Comparison of ENCODE assay signal across 9 cellular contexts in the genomic region with DNA sequence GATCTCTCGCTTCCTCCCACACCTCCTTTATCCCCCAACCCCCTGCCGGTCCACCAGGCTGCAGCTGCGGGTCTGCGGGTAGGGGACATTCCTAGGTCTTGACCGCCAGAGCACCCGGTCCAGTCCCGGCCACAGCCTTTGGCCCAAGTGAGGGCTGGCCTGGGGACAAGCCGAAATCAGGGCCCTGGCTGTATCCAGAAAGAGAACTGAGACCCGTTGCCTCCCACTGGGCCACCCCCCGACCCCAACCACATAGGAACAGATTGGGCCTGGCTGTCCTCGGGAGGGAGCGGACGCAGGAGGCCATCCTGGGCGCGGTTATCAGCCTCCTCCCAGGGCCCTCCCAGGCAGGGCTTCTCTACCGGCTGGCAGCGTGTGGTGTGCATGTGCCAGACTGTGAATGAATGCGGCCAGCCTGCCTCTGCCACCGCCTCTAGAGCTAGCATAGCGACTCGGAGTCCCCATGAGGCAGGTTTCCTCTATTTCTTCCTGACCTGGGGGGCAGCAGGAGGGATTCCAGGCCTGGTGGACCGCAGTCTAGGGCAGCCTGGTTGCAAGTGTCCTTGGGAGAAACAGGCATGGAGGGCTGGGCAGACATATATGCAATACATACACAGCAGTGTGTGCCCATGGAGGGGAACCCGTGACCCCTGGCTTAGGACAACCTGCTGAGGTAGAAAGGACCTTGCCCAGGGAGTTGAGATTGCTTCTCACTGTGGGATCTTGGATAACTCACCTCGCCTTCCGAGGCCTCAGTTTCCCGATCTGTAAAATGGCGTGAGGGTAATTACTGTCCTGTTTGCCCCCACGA. TPM values are rescaled to one million over a fixed set of nuclear protein-coding genes. Genes with fewer than 3 reads are reported as not detected.
DNase-seq lines count a peak whose midpoint lies in the region; ATAC-seq, FAIRE-seq and TF ChIP-seq lines count a peak whose summit lies in the region.
"Had no signal": no experiment of that assay in that cellular context is flagged by ENCODE, and none has a peak within 500 bp of the region (broad histone marks: within the 10 kb centered on the region; RNA-seq: fewer than 3 reads in every experiment).

No MANE protein-coding gene starts in this region.

- TF ChIP-seq RAD21 in GM12878 (IDR thresholded peaks at IDR 0.05; ENCODE audit: insufficient read depth, low read depth, low read length), result no peak

- H3K36me3 ChIP-seq in Peyer's patch (no peaks in the 10 kb centered on the region), GM12878 (ENCODE audit: control insufficient read depth in 2 of 2, insufficient read depth in 2 of 2, low read length in 1 of 2) (no peaks in the 10 kb centered on the region)

- TF ChIP-seq CTCF in GM12865 (IDR thresholded peaks at IDR 0.05; ENCODE audit: insufficient read depth, low read depth, low read length, missing control alignments), result no peak
- TF ChIP-seq CTCF in Peyer's patch (IDR thresholded peaks at IDR 0.05), result no peak
- TF ChIP-seq CTCF in GM12878 (IDR thresholded peaks at IDR 0.05 in 2 of 3, conservative IDR thresholded peaks at IDR 0.05 in 1 of 3; ENCODE audit: control insufficient read depth in 2 of 3, extremely low read depth in 1 of 3, insufficient read depth in 1 of 3, low read depth in 3 of 3, low read length in 3 of 3), result no peak

- TF ChIP-seq EP300 in GM12878 (IDR thresholded peaks at IDR 0.05; ENCODE audit: borderline replicate concordance in 1 of 2, control insufficient read depth in 1 of 2, low read depth in 2 of 2, low read length in 2 of 2), result no peak

- CTCF ChIA-PET in GM12878 (lab: Yijun Ruan, JAX), result interaction anchor here (0.6 kb wide), 1 partner anchor 16 kb away, joined by 3 read pairs; no protein-coding TSS in a partner anchor

- peaks cover 0 to 37% (median 26%) of the 10 kb centered on the region in 4 donors for H3K4me1 ChIP-seq in Peyer's patch
- H3K4me1 ChIP-seq in GM12878 (ENCODE audit: control insufficient read depth, insufficient read depth, low read length), result peaks cover 33% of the 10 kb centered on the region

- RAD21 ChIA-PET in GM12878 (lab: Charles Lee; ENCODE audit: unreplicated experiment), result interaction anchor here (1.0 to 1.1 kb wide), 2 partner anchors 17 to 22 kb away, joined by 4 read pairs; no protein-coding TSS in a partner anchor

- peak overlapping the region; percentile 73 for H2AFZ ChIP-seq in GM12878 (ENCODE audit: control insufficient read depth, low read depth, low read length)

- in situ Hi-C loops in GM12878 (cut with MboI), result loop anchor here (10.0 kb wide), 1 partner anchor 1440 kb away; a partner anchor contains a TSS

- H3K9me3 ChIP-seq in Peyer's patch (no peaks in the 10 kb centered on the region), GM12878 (replicated peaks; ENCODE audit: control insufficient read depth, insufficient read depth, low read length) (no peaks in the 10 kb centered on the region)

- 2% methylated on average over 28 of the region's 28 CpGs for WGBS in GM12878 (ENCODE audit: insufficient coverage, insufficient replicate concordance, low lambda C conversion rate, missing lambda C conversion rate)

- no peaks in the 10 kb centered on the region for H4K20me1 ChIP-seq in GM12878 (ENCODE audit: control insufficient read depth, insufficient read depth)

- intact Hi-C loops in GM12878 (cut with micrococcal nuclease; ENCODE audit: unreplicated experiment), result loop anchor here (5.0 to 10.0 kb wide), 2 partner anchors 37 to 1580 kb away; a partner anchor contains a TSS

- H3K27ac ChIP-seq in Peyer's patch (peak overlapping the region in 1 of 4 donors; percentile 82), GM12878 (ENCODE audit: control insufficient read depth, insufficient read depth) (peak overlapping the region; percentile 72)

- peak overlapping the region; percentile 70 for H3K9ac ChIP-seq in GM12878 (ENCODE audit: control insufficient read depth, insufficient read depth, low read length)

- FAIRE-seq in GM12878 (lab: Jason Lieb, UNC), result no peak
- FAIRE-seq: islet of Langerhans had no signal

- POLR2A ChIA-PET in GM12878 (lab: Charles Lee), result interaction anchor here (0.6 to 1.2 kb wide), 5 partner anchors 9 to 811 kb away, joined by 3 read pairs; a partner anchor contains a TSS

- TF ChIP-seq POLR2A in Peyer's patch (IDR thresholded peaks at IDR 0.05) (no peak), GM12878 (IDR thresholded peaks at IDR 0.05; ENCODE audit: low read depth, low read length) (no peak)

- ATAC-seq in GM12878 (peak; percentile 34), left lobe of liver (peak; percentile 47), HG03108 (IDR thresholded peaks at IDR 0.05; ENCODE audit: unreplicated experiment) (no peak), HG03045 (IDR thresholded peaks at IDR 0.05; ENCODE audit: unreplicated experiment) (no peak)
- ATAC-seq in stimulated activated naive CD8-positive, alpha-beta T cell treated with anti-CD3 and anti-CD28 coated beads, Interleukin-15, Interleukin-2, amounts not matched to agents 100 U/mL and 50 U/mL, for 24 hours, result peak; percentile 33

- BruUV-seq in GM12878 (replicated peaks; lab: Mats Ljungman, UMichigan), result TSS peak; percentile 55

- H3K27me3 ChIP-seq in Peyer's patch (peaks cover 0 to 13% of the 10 kb centered on the region in 2 donors), GM12878 (replicated peaks in 1 of 2; ENCODE audit: control insufficient read depth in 2 of 2, insufficient read depth in 2 of 2, low read length in 1 of 2) (no peaks in the 10 kb centered on the region)

- H3K4me3 ChIP-seq in GM12865 (ENCODE audit: low read depth, low read length), result peak overlapping the region; percentile 85
- peak overlapping the region; percentile 40 to 63 (median 54) for H3K4me3 ChIP-seq in Peyer's patch
- peak overlapping the region; percentile 88 for H3K4me3 ChIP-seq in GM12878

- DNase-seq in GM12865 (ENCODE audit: low read depth) (peak; percentile 40), Peyer's patch (peak; percentile 61 to 67 (median 63)), GM12878 (ENCODE audit: low read depth, low spot score) (no peak), left lobe of liver (ENCODE audit: low spot score) (no peak)
- peak; percentile 55 for DNase-seq in stimulated activated naive CD8-positive, alpha-beta T cell treated with anti-CD3 and anti-CD28 coated beads, Interleukin-15, Interleukin-2, amounts not matched to agents 100 U/mL and 50 U/mL, for 24 hours
- no peak for DNase-seq in NK-92 treated with Interleukin-12 subunit alpha and Interleukin-12 subunit beta, amount 100 ng/mL, for 24 hours (lab: John Stamatoyannopoulos, UW)

- SMC1A ChIA-PET in GM12878 (lab: Charles Lee; ENCODE audit: uncharacterized antibody, unreplicated experiment), result interaction anchor here (1.3 kb wide), 1 partner anchor 24 kb away, joined by 4 read pairs; no protein-coding TSS in a partner anchor

- peak overlapping the region; percentile 84 for H3K4me2 ChIP-seq in GM12878 (ENCODE audit: control insufficient read depth, insufficient read depth)

- peaks cover 56% of the 10 kb centered on the region for H3K79me2 ChIP-seq in GM12878 (ENCODE audit: control insufficient read depth, insufficient read depth, low read length)

RNA-seq across cellular contexts. Expression of a gene that starts 1.2 kb away (rescaled TPM):
- total RNA-seq in Peyer's patch (1 to 10 TPM in 2 of 4 donors, under 1 TPM in 2; 0.53 to 2.5 (median 1.1) TPM), GM12878 (2014; rRNA removed) (10.0 and 10.2 TPM in 2 replicates), GM12878 (2014; rRNA removed; fragmentation: Illumina TruSeq; extraction: Trizol) (3.9 and 4.0 TPM in 2 replicates), GM12878 (2021) (11.4 and 13.0 TPM in 2 replicates), left lobe of liver (0.13 TPM)
- total RNA-seq in GM12878 (2013; cell fraction: nucleolus; rRNA removed), result 49.3 and 55.0 TPM in 2 replicates
- 1.4 TPM for polyA plus RNA-seq in GM12878 (2011; ENCODE audit: low read depth)
- polyA plus RNA-seq in GM12878 (2011; rRNA removed) (4.6 and 8.3 TPM in 2 replicates), GM12878 (2014; fragmentation: Illumina TruSeq; extraction: Trizol) (1.3 and 2.5 TPM in 2 replicates), GM12878 (2014; fragmentation: Nextera tagmentation; extraction: Ambion mirVana) (under 1 TPM; 0.06 to 0.27 TPM), GM12878 (2014; rRNA removed) (9.3 and 10.3 TPM in 2 replicates), GM12878 (2016; fragmentation: Nextera tagmentation; extraction: Ambion mirVana) (1 to 10 TPM; 3.7 to 4.6 TPM)
- 10.4 and 11.5 TPM in 2 replicates for polyA plus RNA-seq in GM12878 (2011; cell fraction: cytosol; rRNA removed)
- 29.0 and 31.8 TPM in 2 replicates for polyA plus RNA-seq in GM12878 (2011; cell fraction: nucleus; rRNA removed)
- polyA plus RNA-seq in GM12878 (2012), result 3.5 and 6.0 TPM in 2 replicates
- polyA minus RNA-seq in GM12878 (2011; rRNA and poly(A)+ RNA removed), result 5.0 and 14.3 TPM in 2 replicates
- polyA minus RNA-seq in GM12878 (2011; cell fraction: cytosol; rRNA and poly(A)+ RNA removed), result 5.1 and 6.3 TPM in 2 replicates
- 12.8 and 16.0 TPM in 2 replicates for polyA minus RNA-seq in GM12878 (2011; cell fraction: nucleus; rRNA and poly(A)+ RNA removed)

RNA-seq across cellular contexts. Expression of a gene that starts 16.3 kb away (rescaled TPM):
- total RNA-seq in Peyer's patch, result 10 to 100 TPM; 35.9 to 59.4 (median 51.7) TPM
- 42.9 and 49.4 TPM in 2 replicates for total RNA-seq in GM12878 (2013; cell fraction: nucleolus; rRNA removed)
- total RNA-seq in GM12878 (2014; rRNA removed), result 25.8 and 27.6 TPM in 2 replicates
- 16.7 and 16.8 TPM in 2 replicates for total RNA-seq in GM12878 (2014; rRNA removed; fragmentation: Illumina TruSeq; extraction: Trizol)
- 37.5 and 39.6 TPM in 2 replicates for total RNA-seq in GM12878 (2021)
- 11.3 TPM for polyA plus RNA-seq in GM12878 (2011; ENCODE audit: low read depth)
- 20.0 and 34.3 TPM in 2 replicates for polyA plus RNA-seq in GM12878 (2011; rRNA removed)
- polyA plus RNA-seq in GM12878 (2011; cell fraction: cytosol; rRNA removed), result 43.0 and 46.1 TPM in 2 replicates
- polyA plus RNA-seq in GM12878 (2011; cell fraction: nucleus; rRNA removed), result 62.1 and 65.1 TPM in 2 replicates
- 23.8 and 24.3 TPM in 2 replicates for polyA plus RNA-seq in GM12878 (2012)
- 11.2 and 19.0 TPM in 2 replicates for polyA plus RNA-seq in GM12878 (2014; fragmentation: Illumina TruSeq; extraction: Trizol)
- polyA plus RNA-seq in GM12878 (2014; fragmentation: Nextera tagmentation; extraction: Ambion mirVana), result 1 to 10 TPM; 1.6 to 4.0 TPM
- 36.2 and 39.5 TPM in 2 replicates for polyA plus RNA-seq in GM12878 (2014; rRNA removed)
- 10 to 100 TPM; 50.4 to 50.7 TPM for polyA plus RNA-seq in GM12878 (2016; fragmentation: Nextera tagmentation; extraction: Ambion mirVana)
- 38.7 and 46.0 TPM in 2 replicates for polyA minus RNA-seq in GM12878 (2011; rRNA and poly(A)+ RNA removed)
- 12.4 and 14.0 TPM in 2 replicates for polyA minus RNA-seq in GM12878 (2011; cell fraction: cytosol; rRNA and poly(A)+ RNA removed)
- polyA minus RNA-seq in GM12878 (2011; cell fraction: nucleus; rRNA and poly(A)+ RNA removed), result 20.8 and 39.0 TPM in 2 replicates
- total RNA-seq in left lobe of liver, result 22.9 TPM

RNA-seq across cellular contexts. Expression of a gene that starts 39.2 kb away (rescaled TPM):
- total RNA-seq in Peyer's patch (10 to 100 TPM; 49.5 to 75.9 (median 62.0) TPM), GM12878 (2014; rRNA removed) (284 and 305 TPM in 2 replicates), GM12878 (2014; rRNA removed; fragmentation: Illumina TruSeq; extraction: Trizol) (132 and 163 TPM in 2 replicates), GM12878 (2021) (233 TPM in 2 replicates), left lobe of liver (45.6 TPM)
- 53.0 and 54.1 TPM in 2 replicates for total RNA-seq in GM12878 (2013; cell fraction: nucleolus; rRNA removed)
- 141 TPM for polyA plus RNA-seq in GM12878 (2011; ENCODE audit: low read depth)
- polyA plus RNA-seq in GM12878 (2011; rRNA removed) (112 and 130 TPM in 2 replicates), GM12878 (2014; fragmentation: Illumina TruSeq; extraction: Trizol) (46.4 and 97.3 TPM in 2 replicates), GM12878 (2014; fragmentation: Nextera tagmentation; extraction: Ambion mirVana) (100 to 1,000 TPM in 1 of 2 experiments, 10 to 100 TPM in 1; 39.2 to 127 TPM), GM12878 (2014; rRNA removed) (277 and 301 TPM in 2 replicates), GM12878 (2016; fragmentation: Nextera tagmentation; extraction: Ambion mirVana) (100 to 1,000 TPM; 485 to 513 TPM)
- 200 and 227 TPM in 2 replicates for polyA plus RNA-seq in GM12878 (2011; cell fraction: cytosol; rRNA removed)
- 129 and 130 TPM in 2 replicates for polyA plus RNA-seq in GM12878 (2011; cell fraction: nucleus; rRNA removed)
- 153 and 166 TPM in 2 replicates for polyA plus RNA-seq in GM12878 (2012)
- polyA minus RNA-seq in GM12878 (2011; rRNA and poly(A)+ RNA removed), result 50.3 and 72.8 TPM in 2 replicates
- 57.3 and 62.9 TPM in 2 replicates for polyA minus RNA-seq in GM12878 (2011; cell fraction: cytosol; rRNA and poly(A)+ RNA removed)
- 35.5 and 50.4 TPM in 2 replicates for polyA minus RNA-seq in GM12878 (2011; cell fraction: nucleus; rRNA and poly(A)+ RNA removed)

Comparison
In these comparisons a context has a peak if more than half of its experiments do, and no peak if none do; other contexts are left out.
1. DNase-seq: peak in GM12865 (single experiment), Peyer's patch (3 of 3) and stimulated activated naive CD8-positive, alpha-beta T cell treated with anti-CD3 and anti-CD28 coated beads, Interleukin-15, Interleukin-2, amounts not matched to agents 100 U/mL and 50 U/mL, for 24 hours (single experiment); none in GM12878 (single experiment), left lobe of liver (single experiment) and NK-92 treated with Interleukin-12 subunit alpha and Interleukin-12 subunit beta, amount 100 ng/mL, for 24 hours (single experiment).
2. ATAC-seq: peak in GM12878 (single experiment), left lobe of liver (single experiment) and stimulated activated naive CD8-positive, alpha-beta T cell treated with anti-CD3 and anti-CD28 coated beads, Interleukin-15, Interleukin-2, amounts not matched to agents 100 U/mL and 50 U/mL, for 24 hours (single experiment); none in HG03108 (single experiment) and HG03045 (single experiment).
3. Peak in every context shown above with its lines, with median percentiles within 50 percentile points of each other: H3K4me3 ChIP-seq.